Comparison of ENCODE assay signal across 29 cellular contexts in genomic region chr3:191283400-191283799, GRCh38. TPM values are rescaled to one million over a fixed set of nuclear protein-coding genes. Genes with fewer than 3 reads are reported as not detected.
DNase-seq lines count a peak whose midpoint lies in the region; ATAC-seq, FAIRE-seq and TF ChIP-seq lines count a peak whose summit lies in the region.
"Had no signal": no experiment of that assay in that cellular context is flagged by ENCODE, and none has a peak within 500 bp of the region (broad histone marks: within the 10 kb centered on the region; RNA-seq: fewer than 3 reads in every experiment).

No MANE protein-coding gene starts in this region.

- peak; percentile 36 for FAIRE-seq in GM18507 (lab: Jason Lieb, UNC)
- FAIRE-seq: A549, pancreas had no signal

- POLR2A ChIA-PET in A673 (lab: Charles Lee; ENCODE audit: low non-redundant PET), result no interaction called here

- CTCF ChIA-PET in A673 (lab: Charles Lee), result no interaction called here

- H3K36me3 ChIP-seq in A673 (ENCODE audit: insufficient read depth, low read length, poor library complexity, severe bottlenecking), result no peaks in the 10 kb centered on the region
- H3K36me3 ChIP-seq in Karpas-422 (ENCODE audit: insufficient read depth, low read length), result no peaks in the 10 kb centered on the region
- H3K36me3 ChIP-seq: colonic mucosa, pancreas, stomach had no signal

- H4K20me1 ChIP-seq in Karpas-422 (ENCODE audit: insufficient read depth, low read depth, low read length), result no peaks in the 10 kb centered on the region

- H3K9ac ChIP-seq in Karpas-422 (ENCODE audit: low read length), result no peak overlapping the region

- ATAC-seq in GM19452 (IDR thresholded peaks at IDR 0.05; ENCODE audit: unreplicated experiment), result peak; percentile 62
- peak; percentile 81 for ATAC-seq in HG03175 (IDR thresholded peaks at IDR 0.05; ENCODE audit: unreplicated experiment)
- ATAC-seq in activated CD4-positive, CD25-positive, alpha-beta regulatory T cell treated with anti-CD3 and anti-CD28 coated beads, Interleukin-2, amount 50 U/mL, for 24 hours, result no peak
- ATAC-seq: A549; activated CD8-positive, alpha-beta T cell treated with anti-CD3 and anti-CD28 coated beads for 36 hours; left cardiac atrium; pancreas; Right ventricle myocardium inferior had no signal

- intact Hi-C loops in A673 (cut with micrococcal nuclease; ENCODE audit: unreplicated experiment), result no loop called here

- BruUV-seq in A673 (replicated peaks; lab: Mats Ljungman, UMichigan), result no TSS peak

- peaks cover 16% of the 10 kb centered on the region for H3K4me1 Mint-ChIP-seq in HFFc6 (ENCODE audit: low read depth)

- H3K27ac ChIP-seq in VCaP, result peak overlapping the region; percentile 28; the same call in 1 of the 2 replicates
- no peak overlapping the region for H3K27ac ChIP-seq in A673 (ENCODE audit: low read depth, low read length, poor library complexity, severe bottlenecking)
- no peak overlapping the region for H3K27ac ChIP-seq in Karpas-422 (ENCODE audit: low read length)
- H3K27ac ChIP-seq: A549, colonic mucosa, pancreas, stomach had no signal

- H3K9me2 ChIP-seq in Karpas-422 (replicated peaks; ENCODE audit: insufficient read depth, low read length), result no peaks in the 10 kb centered on the region

- DNase-seq in GM18507 (ENCODE audit: extremely low spot score, insufficient read length, low read depth) (no peak), HFFc6 (no peak), A673 (ENCODE audit: low spot score) (no peak), Karpas-422 (no peak)
- DNase-seq: activated CD4-positive, alpha-beta T cell treated with anti-CD3 and anti-CD28 coated beads for 1 hour; activated CD8-positive, alpha-beta memory T cell treated with anti-CD3 and anti-CD28 coated beads, Interleukin-2, amount 50 U/mL, for 48 hours; activated CD8-positive, alpha-beta T cell treated with anti-CD3 and anti-CD28 coated beads for 36 hours; activated naive CD4-positive, alpha-beta T cell treated with Interleukin-2 at 50 U/mL for 16 hours; CD4-positive, alpha-beta T cell; colonic mucosa; effector CD8-positive, alpha-beta T cell; hypothalamus; KG1; left cardiac atrium; MM.1S; NCI-H1930; NCI-H524 treated with DMSO at 0.1 percent for 48 hours; pancreas; small intestine; stomach had no signal

- no peaks in the 10 kb centered on the region for H3K9me3 ChIP-seq in A673 (ENCODE audit: low read depth, low read length, poor library complexity, severe bottlenecking)
- H3K9me3 ChIP-seq in Karpas-422 (ENCODE audit: low read length), result peaks cover 22% of the 10 kb centered on the region
- H3K9me3 ChIP-seq: A549, colonic mucosa, pancreas, stomach had no signal

- H3K4me3 Mint-ChIP-seq in HFFc6, result no peak overlapping the region
- H3K4me3 Mint-ChIP-seq: activated CD8-positive, alpha-beta T cell treated with anti-CD3 and anti-CD28 coated beads for 36 hours; activated T-helper 1 cell treated with anti-CD3 and anti-CD28 coated beads, Interleukin-12 subunit alpha, Interleukin-12 subunit beta, Interleukin-2, Interleukin-4 antibody, amounts not matched to agents 30 ng/mL and 10 ng/mL and 1 ng/mL, durations not matched to agents 14 hours and 24 hours and 36 hours; CD4-positive, alpha-beta T cell had no signal

- H3K79me2 ChIP-seq in Karpas-422 (ENCODE audit: low read length), result no peaks in the 10 kb centered on the region

- H3K4me3 ChIP-seq in A673 (ENCODE audit: low read depth, low read length, poor library complexity, severe bottlenecking) (no peak overlapping the region), Karpas-422 (ENCODE audit: low read length) (no peak overlapping the region)
- H3K4me3 ChIP-seq: A549, colonic mucosa, pancreas, stomach had no signal

- H3K27me3 Mint-ChIP-seq in HFFc6 (ENCODE audit: insufficient read depth), result no peaks in the 10 kb centered on the region; the same call in 1 of the 2 replicates
- H3K27me3 Mint-ChIP-seq: activated CD8-positive, alpha-beta T cell treated with anti-CD3 and anti-CD28 coated beads for 36 hours had no signal

- H3K4me2 ChIP-seq in Karpas-422 (ENCODE audit: low read depth, low read length, poor library complexity, severe bottlenecking), result no peak overlapping the region
- H3K4me2 ChIP-seq: A549 had no signal

- TF ChIP-seq CTCF in VCaP (conservative IDR thresholded peaks at IDR 0.05), result no peak
- no peak for TF ChIP-seq CTCF in HFFc6 (IDR thresholded peaks at IDR 0.05)
- TF ChIP-seq CTCF in A673 (conservative IDR thresholded peaks at IDR 0.05; ENCODE audit: low read depth, low read length), result no peak

- H3K9me3 Mint-ChIP-seq in HFFc6, result no peaks in the 10 kb centered on the region
- H3K9me3 Mint-ChIP-seq: activated T-helper 1 cell treated with anti-CD3 and anti-CD28 coated beads, Interleukin-12 subunit alpha, Interleukin-12 subunit beta, Interleukin-2, Interleukin-4 antibody, amounts not matched to agents 30 ng/mL and 10 ng/mL and 1 ng/mL, durations not matched to agents 14 hours and 24 hours and 36 hours; CD4-positive, alpha-beta T cell had no signal

- H2AFZ ChIP-seq in Karpas-422 (ENCODE audit: low read length), result no peak overlapping the region

- no peaks in the 10 kb centered on the region for H3K36me3 Mint-ChIP-seq in HFFc6 (ENCODE audit: low read depth)

- peaks cover 33% of the 10 kb centered on the region for H3K4me1 ChIP-seq in A673 (ENCODE audit: insufficient read depth, low read length, poor library complexity, severe bottlenecking)
- no peaks in the 10 kb centered on the region for H3K4me1 ChIP-seq in Karpas-422 (ENCODE audit: low read length)
- H3K4me1 ChIP-seq: A549, colonic mucosa, pancreas, stomach had no signal

- H3K27ac Mint-ChIP-seq in HFFc6, result no peak overlapping the region; the same call in 1 of the 2 replicates
- H3K27ac Mint-ChIP-seq: activated CD8-positive, alpha-beta T cell treated with anti-CD3 and anti-CD28 coated beads for 36 hours; activated T-helper 1 cell treated with anti-CD3 and anti-CD28 coated beads, Interleukin-12 subunit alpha, Interleukin-12 subunit beta, Interleukin-2, Interleukin-4 antibody, amounts not matched to agents 30 ng/mL and 10 ng/mL and 1 ng/mL, durations not matched to agents 14 hours and 24 hours and 36 hours; CD4-positive, alpha-beta T cell had no signal

- H3K27me3 ChIP-seq in A673 (replicated peaks; ENCODE audit: insufficient read depth, low read depth, low read length, poor library complexity) (no peaks in the 10 kb centered on the region), Karpas-422 (ENCODE audit: low read length) (no peaks in the 10 kb centered on the region)
- H3K27me3 ChIP-seq: colonic mucosa, pancreas, stomach had no signal

RNA-seq across cellular contexts. Expression of gene CCDC50, which starts 45.8 kb away (rescaled TPM):
- 100 to 1,000 TPM in 5 of 6 experiments, 10 to 100 TPM in 1; 94.1 to 129 (median 121) TPM for total RNA-seq in HFFc6 (2021; fragmentation: NEBNext Ultra II Directional; extraction: Animal tissue kit (Norgen Biotek cat#: 25700))
- 77.2 and 77.7 TPM in 2 replicates for total RNA-seq in A673 (2021)
- not detected in 2 replicates for total RNA-seq in Karpas-422 (2014; rRNA removed; shearing (Covaris generic); ENCODE audit: low replicate concordance)

RNA-seq across cellular contexts. Expression of gene UTS2B, which starts 46.9 kb away (rescaled TPM):
- total RNA-seq in HFFc6 (2021; fragmentation: NEBNext Ultra II Directional; extraction: Animal tissue kit (Norgen Biotek cat#: 25700)), result 1 to 10 TPM in 3 of 6 experiments, under 1 TPM in 3; 0.73 to 1.8 (median 1.0) TPM
- 2.4 and 4.7 TPM in 2 replicates for total RNA-seq in A673 (2021)
- total RNA-seq in Karpas-422 (2014; rRNA removed; shearing (Covaris generic); ENCODE audit: low replicate concordance), result not detected in 2 replicates
- total RNA-seq: activated CD8-positive, alpha-beta T cell treated with anti-CD3 and anti-CD28 coated beads for 36 hours; activated T-helper 1 cell treated with anti-CD3 and anti-CD28 coated beads, Interleukin-12 subunit alpha, Interleukin-12 subunit beta, Interleukin-2, Interleukin-4 antibody, amounts not matched to agents 30 ng/mL and 10 ng/mL and 1 ng/mL, durations not matched to agents 14 hours and 24 hours and 36 hours; cardiac septum; CD4-positive, alpha-beta T cell; Daoy; stomach had no signal

Comparison
In these comparisons a context has a peak if more than half of its experiments do, and no peak if none do; other contexts are left out.
1. ATAC-seq: peak in GM19452 (single experiment) and HG03175 (single experiment); none in activated CD4-positive, CD25-positive, alpha-beta regulatory T cell treated with anti-CD3 and anti-CD28 coated beads, Interleukin-2, amount 50 U/mL, for 24 hours (0 of 2).
2. RNA of gene CCDC50, which starts 45.8 kb away (total RNA-seq): 94.1 to 129 TPM in HFFc6 and 77.2 to 77.7 TPM in A673; not detected in Karpas-422; every median in the first group is over 10 times any median in the second.